ENCODE assay signal across 13 cellular contexts in genomic region chr3:48927928-48928327, GRCh38. TPM values are rescaled to one million over a fixed set of nuclear protein-coding genes. Genes with fewer than 3 reads are reported as not detected.
DNase-seq lines count a peak whose midpoint lies in the region; ATAC-seq, FAIRE-seq and TF ChIP-seq lines count a peak whose summit lies in the region.
"Had no signal": no experiment of that assay in that cellular context is flagged by ENCODE, and none has a peak within 500 bp of the region (broad histone marks: within the 10 kb centered on the region; RNA-seq: fewer than 3 reads in every experiment).

No MANE protein-coding gene starts in this region.

- intact Hi-C loops in K562 (cut with micrococcal nuclease) = no loop called here

- H3K4me2 ChIP-seq in K562 (ENCODE audit: insufficient read depth, low read length) (no peak overlapping the region; the same call in 1 of the 2 replicates), smooth muscle cell (no peak overlapping the region)

- no peaks in the 10 kb centered on the region for H3K27me3 Mint-ChIP-seq in activated naive CD8-positive, alpha-beta T cell
- H3K27me3 Mint-ChIP-seq in activated naive CD8-positive, alpha-beta T cell treated with anti-CD3 and anti-CD28 coated beads, Interleukin-2, amount 50 U/mL, for 24 hours = no peaks in the 10 kb centered on the region

- BruUV-seq in K562 (replicated peaks; lab: Mats Ljungman, UMichigan) = no TSS peak

- H3K9me3 Mint-ChIP-seq in activated naive CD8-positive, alpha-beta T cell (ENCODE audit: low read depth) = no peaks in the 10 kb centered on the region
- no peaks in the 10 kb centered on the region for H3K9me3 Mint-ChIP-seq in activated naive CD8-positive, alpha-beta T cell treated with anti-CD3 and anti-CD28 coated beads, Interleukin-2, amount 50 U/mL, for 24 hours

- peaks cover 13% of the 10 kb centered on the region for H3K36me3 Mint-ChIP-seq in activated naive CD8-positive, alpha-beta T cell
- H3K36me3 Mint-ChIP-seq in activated naive CD8-positive, alpha-beta T cell treated with anti-CD3 and anti-CD28 coated beads, Interleukin-2, amount 50 U/mL, for 24 hours (ENCODE audit: low read depth) = peaks cover 64% of the 10 kb centered on the region

- H3K4me3 ChIP-seq in NB4 (ENCODE audit: low read depth, low read length) (no peak overlapping the region), K562 (no peak overlapping the region), smooth muscle cell (no peak overlapping the region), SJCRH30 (no peak overlapping the region)
- H3K4me3 ChIP-seq: upper lobe of left lung had no signal

- H3K4me1 ChIP-seq in K562 (replicated peaks in 1 of 2; ENCODE audit: control insufficient read depth in 2 of 2, insufficient read depth in 2 of 2, low read length in 2 of 2) (peaks cover 0 to 13% of the 10 kb centered on the region in 2 experiments; a peak in 4 of 5 replicates), smooth muscle cell (ENCODE audit: low read depth) (no peaks in the 10 kb centered on the region), SJCRH30 (peaks cover 6% of the 10 kb centered on the region; the same call in 1 of the 2 replicates)

- no peak for TF ChIP-seq POLR2A in NB4 (IDR thresholded peaks at IDR 0.05; ENCODE audit: extremely low read depth, insufficient read length)
- TF ChIP-seq POLR2A in K562 (conservative IDR thresholded peaks at IDR 0.05) = no peak

- H3K4me1 Mint-ChIP-seq in activated naive CD8-positive, alpha-beta T cell (ENCODE audit: low read depth) = peaks cover 61% of the 10 kb centered on the region
- peaks cover 69% of the 10 kb centered on the region for H3K4me1 Mint-ChIP-seq in activated naive CD8-positive, alpha-beta T cell treated with anti-CD3 and anti-CD28 coated beads, Interleukin-2, amount 50 U/mL, for 24 hours

- no peak for TF ChIP-seq RAD21 in K562 (CRISPR knock-in tag; conservative IDR thresholded peaks at IDR 0.05 in 1 of 2, IDR thresholded peaks at IDR 0.05 in 1 of 2)

- FAIRE-seq in K562 (lab: Jason Lieb, UNC) = no peak
- FAIRE-seq: endometrium had no signal

- H4K20me1 ChIP-seq in K562 (replicated peaks; ENCODE audit: control insufficient read depth, insufficient read depth, low read length) = peaks cover 14% of the 10 kb centered on the region
- peaks cover 95% of the 10 kb centered on the region for H4K20me1 ChIP-seq in smooth muscle cell (ENCODE audit: low read depth)

- no peak overlapping the region for H3K9ac ChIP-seq in K562 (ENCODE audit: insufficient read depth in 1 of 2, low read depth in 2 of 2, low read length in 2 of 2)
- H3K9ac ChIP-seq in smooth muscle cell (ENCODE audit: low read depth) = no peak overlapping the region

- in situ Hi-C loops in K562 (cut with MboI) = no loop called here

- no peak for TF ChIP-seq EP300 in K562 (IDR thresholded peaks at IDR 0.05; ENCODE audit: low read length)

- WGBS in K562 (ENCODE audit: insufficient coverage, low coverage, missing lambda C conversion rate) = 4% methylated on average over 2 of the region's 2 CpGs
- whole genome bisulfite sequencing in smooth muscle cell (ENCODE audit: low lambda C conversion rate) = 28% methylated on average over 2 of the region's 2 CpGs

- no peaks in the 10 kb centered on the region for H3K27me3 ChIP-seq in K562 (ENCODE audit: control insufficient read depth in 2 of 2, insufficient read depth in 2 of 2, low read length in 2 of 2)
- H3K27me3 ChIP-seq in smooth muscle cell (ENCODE audit: low read depth) = no peaks in the 10 kb centered on the region
- no peaks in the 10 kb centered on the region for H3K27me3 ChIP-seq in SJCRH30
- H3K27me3 ChIP-seq: upper lobe of left lung had no signal

- no peaks in the 10 kb centered on the region for H3K9me3 ChIP-seq in K562 (replicated peaks; ENCODE audit: control insufficient read depth, insufficient read depth, low read depth, low read length)
- H3K9me3 ChIP-seq in smooth muscle cell (replicated peaks; ENCODE audit: low read depth) = no peaks in the 10 kb centered on the region
- H3K9me3 ChIP-seq in SJCRH30 (replicated peaks) = no peaks in the 10 kb centered on the region
- H3K9me3 ChIP-seq: upper lobe of left lung had no signal

- no peak overlapping the region for H3K27ac Mint-ChIP-seq in activated naive CD8-positive, alpha-beta T cell
- no peak overlapping the region for H3K27ac Mint-ChIP-seq in activated naive CD8-positive, alpha-beta T cell treated with anti-CD3 and anti-CD28 coated beads, Interleukin-2, amount 50 U/mL, for 24 hours

- peaks cover 3% of the 10 kb centered on the region for H3K9me1 ChIP-seq in K562 (ENCODE audit: control insufficient read depth, insufficient read depth, low read length)

- H3K36me3 ChIP-seq in K562 (ENCODE audit: control insufficient read depth, insufficient read depth, low read length) (peaks cover 75% of the 10 kb centered on the region), smooth muscle cell (ENCODE audit: low read depth) (peaks cover 5% of the 10 kb centered on the region), SJCRH30 (peaks cover 61% of the 10 kb centered on the region)

- DNase-seq in activated naive CD8-positive, alpha-beta T cell treated with anti-CD3 and anti-CD28 coated beads, Interleukin-2, amount 50 U/mL, for 24 hours = no peak
- DNase-seq in NB4 (ENCODE audit: low read depth) (peak; percentile 67), K562 (ENCODE audit: extremely low read depth in 1 of 4, low spot score in 3 of 4) (no peak), smooth muscle cell (lab: John Stamatoyannopoulos, UW; ENCODE audit: unreplicated experiment) (no peak), NCI-H524 treated with DMSO at 0.1 percent for 48 hours (lab: John Stamatoyannopoulos, UW) (no peak), NCI-H1092 treated with DMSO at 0.1 percent for 48 hours (lab: John Stamatoyannopoulos, UW) (no peak), SJCRH30 (no peak)
- DNase-seq: activated CD4-positive, alpha-beta T cell treated with anti-CD3 and anti-CD28 coated beads for 1 hour; NCI-H2029 treated with DMSO at 0.1 percent for 48 hours; Right ventricle myocardium superior; upper lobe of left lung had no signal

- H3K4me3 Mint-ChIP-seq in activated naive CD8-positive, alpha-beta T cell = peak overlapping the region; percentile 70
- H3K4me3 Mint-ChIP-seq in activated naive CD8-positive, alpha-beta T cell treated with anti-CD3 and anti-CD28 coated beads, Interleukin-2, amount 50 U/mL, for 24 hours = no peak overlapping the region

- TF ChIP-seq CTCF in NB4 (IDR thresholded peaks at IDR 0.05; ENCODE audit: low read depth, low read length) (no peak), K562 (IDR thresholded peaks at IDR 0.05 in 2 of 3, conservative IDR thresholded peaks at IDR 0.05 in 1 of 3; ENCODE audit: insufficient read depth in 2 of 3, low read depth in 1 of 3, low read length in 3 of 3) (no peak), smooth muscle cell (IDR thresholded peaks at IDR 0.05; ENCODE audit: borderline replicate concordance, insufficient read depth, poor library complexity, severe bottlenecking) (no peak)

- H3K79me2 ChIP-seq in K562 (ENCODE audit: control insufficient read depth, insufficient read depth, low read length) (peaks cover 92% of the 10 kb centered on the region), smooth muscle cell (ENCODE audit: low read depth) (peaks cover 81% of the 10 kb centered on the region)

- no peak overlapping the region for H2AFZ ChIP-seq in K562 (ENCODE audit: low read depth, low read length)
- H2AFZ ChIP-seq in smooth muscle cell (ENCODE audit: low read depth) = no peak overlapping the region

- CTCF ChIA-PET in K562 (lab: Yijun Ruan, JAX; ENCODE audit: low intra/inter-chr PET ratio) = no interaction called here

- H3F3A ChIP-seq in smooth muscle cell (ENCODE audit: low read depth) = peaks cover 3% of the 10 kb centered on the region

- H3K27ac ChIP-seq in K562 (ENCODE audit: extremely low read depth, low read depth, low read length) (no peak overlapping the region), smooth muscle cell (ENCODE audit: low read depth) (peak overlapping the region; percentile 26), SJCRH30 (no peak overlapping the region)
- H3K27ac ChIP-seq: upper lobe of left lung had no signal

- POLR2A ChIA-PET in K562 (lab: Yijun Ruan, JAX) = interaction anchor here (0.9 to 3.6 kb wide), 4 partner anchors 9 to 29 kb away, joined by 3 to 25 read pairs (median 3); partner anchors contain the start of gene ARIH2

- ATAC-seq in activated naive CD8-positive, alpha-beta T cell treated with anti-CD3 and anti-CD28 coated beads, Interleukin-2, amount 50 U/mL, for 24 hours = no peak
- no peak for ATAC-seq in K562

RNA-seq across cellular contexts. Expression of gene ARIH2, which starts 9.3 kb away (rescaled TPM):
- 369 and 397 TPM in 2 replicates for total RNA-seq in K562 (2011; cell fraction: chromatin; rRNA removed; ENCODE audit: low replicate concordance)
- 237 and 239 TPM in 2 replicates for total RNA-seq in K562 (2011; cell fraction: nucleolus; rRNA removed)
- 280 and 316 TPM in 2 replicates for total RNA-seq in K562 (2011; cell fraction: nucleoplasm; rRNA removed)
- total RNA-seq in K562 (2014; rRNA removed) = 114 and 120 TPM in 2 replicates
- total RNA-seq in K562 (2014; rRNA removed; fragmentation: Illumina TruSeq; extraction: Trizol) = 112 and 138 TPM in 2 replicates
- 95.9 and 97.0 TPM in 2 replicates for total RNA-seq in K562 (2015; rRNA removed; fragmentation: Illumina TruSeq; extraction: Trizol)
- 110 and 118 TPM in 2 replicates for total RNA-seq in K562 (2021)
- polyA plus RNA-seq in K562 (2011; rRNA removed) = 101 and 110 TPM in 2 replicates
- polyA plus RNA-seq in K562 (2011; cell fraction: cytosol; rRNA removed) = 84.8 and 91.1 TPM in 2 replicates
- 116 and 137 TPM in 2 replicates for polyA plus RNA-seq in K562 (2011; cell fraction: nucleus; rRNA removed)
- polyA plus RNA-seq in K562 (2012) = 61.3 and 62.2 TPM in 2 replicates
- polyA plus RNA-seq in K562 (2014; fragmentation: Illumina TruSeq; extraction: Trizol) = 105 and 108 TPM in 2 replicates
- 10 to 100 TPM; 27.0 to 27.3 TPM for polyA plus RNA-seq in K562 (2014; fragmentation: Nextera tagmentation; extraction: Ambion mirVana)
- 107 and 128 TPM in 2 replicates for polyA plus RNA-seq in K562 (2014; rRNA removed)
- polyA minus RNA-seq in K562 (2011; rRNA and poly(A)+ RNA removed) = 101 and 125 TPM in 2 replicates
- 51.1 and 78.2 TPM in 2 replicates for polyA minus RNA-seq in K562 (2011; cell fraction: cytosol; rRNA and poly(A)+ RNA removed)
- 54.4 and 58.2 TPM in 2 replicates for polyA minus RNA-seq in K562 (2011; cell fraction: nucleus; rRNA and poly(A)+ RNA removed)
- 43.6 and 44.9 TPM in 2 replicates for total RNA-seq in smooth muscle cell
- 39.7 and 44.0 TPM in 2 replicates for polyA plus RNA-seq in smooth muscle cell
- total RNA-seq in SJCRH30 (2014; rRNA removed; shearing (Covaris generic)) = 86.5 and 100 TPM in 2 replicates

RNA-seq across cellular contexts. Expression of gene SLC25A20, which starts 29.2 kb away (rescaled TPM):
- 25.7 and 30.6 TPM in 2 replicates for total RNA-seq in K562 (2011; cell fraction: chromatin; rRNA removed; ENCODE audit: low replicate concordance)
- 18.3 TPM in 2 replicates for total RNA-seq in K562 (2011; cell fraction: nucleolus; rRNA removed)
- total RNA-seq in K562 (2011; cell fraction: nucleoplasm; rRNA removed) = 31.4 and 43.0 TPM in 2 replicates
- total RNA-seq in K562 (2014; rRNA removed) (14.3 and 22.3 TPM in 2 replicates), K562 (2014; rRNA removed; fragmentation: Illumina TruSeq; extraction: Trizol) (28.5 and 29.1 TPM in 2 replicates), K562 (2015; rRNA removed; fragmentation: Illumina TruSeq; extraction: Trizol) (22.1 and 24.2 TPM in 2 replicates), K562 (2021) (15.9 and 17.8 TPM in 2 replicates), smooth muscle cell (8.9 and 14.7 TPM in 2 replicates)
- polyA plus RNA-seq in K562 (2011; rRNA removed) (30.9 and 48.1 TPM in 2 replicates), K562 (2014; fragmentation: Illumina TruSeq; extraction: Trizol) (25.1 and 25.4 TPM in 2 replicates), K562 (2014; fragmentation: Nextera tagmentation; extraction: Ambion mirVana) (10 to 100 TPM; 19.0 to 20.9 TPM), K562 (2014; rRNA removed) (21.6 and 30.4 TPM in 2 replicates), smooth muscle cell (12.1 and 14.6 TPM in 2 replicates)
- polyA plus RNA-seq in K562 (2011; cell fraction: cytosol; rRNA removed) = 16.5 and 17.1 TPM in 2 replicates
- polyA plus RNA-seq in K562 (2011; cell fraction: nucleus; rRNA removed) = 27.3 and 34.5 TPM in 2 replicates
- 16.6 and 19.2 TPM in 2 replicates for polyA plus RNA-seq in K562 (2012)
- 23.3 and 38.8 TPM in 2 replicates for polyA minus RNA-seq in K562 (2011; rRNA and poly(A)+ RNA removed)
- polyA minus RNA-seq in K562 (2011; cell fraction: cytosol; rRNA and poly(A)+ RNA removed) = 9.7 and 9.8 TPM in 2 replicates
- polyA minus RNA-seq in K562 (2011; cell fraction: nucleus; rRNA and poly(A)+ RNA removed) = 3.9 and 4.1 TPM in 2 replicates
- total RNA-seq in SJCRH30 (2014; rRNA removed; shearing (Covaris generic)) = 6.8 and 7.0 TPM in 2 replicates
